ENCODE assay signal across 23 cellular contexts in the genomic region with DNA sequence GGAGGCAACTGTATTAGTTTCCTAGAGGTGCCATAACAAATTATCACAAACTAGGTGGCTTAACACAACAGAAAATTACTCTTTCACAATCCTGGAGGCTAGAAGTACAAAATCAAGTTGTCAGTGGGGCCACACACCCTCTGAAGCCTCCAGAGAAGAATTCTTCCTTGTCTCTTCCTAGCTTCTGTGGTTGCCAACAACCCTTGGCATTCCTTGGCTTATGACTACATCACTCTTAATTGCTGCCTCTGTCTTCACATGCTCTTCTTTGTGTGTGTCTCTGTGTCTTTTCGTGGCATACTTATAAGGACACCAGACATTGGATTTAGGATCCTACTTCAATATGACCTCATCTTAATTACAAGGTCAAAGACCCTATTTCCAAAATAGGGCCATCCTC.
"Had no signal": no experiment of that assay in that cellular context is flagged by ENCODE, and none has a peak within 500 bp of the region (broad histone marks: within the 10 kb centered on the region; RNA-seq: fewer than 3 reads in every experiment).

No MANE protein-coding gene starts in this region.

- H3K4me2 ChIP-seq: PC-9 had no signal

- H2AFZ ChIP-seq: PC-9 had no signal

- FAIRE-seq: astrocyte had no signal

- H3K4me3 ChIP-seq: cardiac muscle cell, PC-9, SK-N-MC had no signal

- ATAC-seq: activated naive CD4-positive, alpha-beta T cell treated with anti-CD3 and anti-CD28 coated beads, Interleukin-2, amount 50 U/mL, for 72 hours; activated naive CD8-positive, alpha-beta T cell treated with anti-CD3 and anti-CD28 coated beads, Interleukin-2, amount 50 U/mL, for 24 hours; activated T-cell treated with anti-CD3 and anti-CD28 coated beads, Interleukin-2, amount 50 U/mL, for 4 hours had no signal

- DNase-seq: activated CD4-positive, alpha-beta memory T cell treated with anti-CD3 and anti-CD28 coated beads for 36 hours; activated CD4-positive, alpha-beta T cell treated with anti-CD3 and anti-CD28 coated beads, Interleukin-2, amount 10 ng/mL, durations not matched to agents 7 days and 5 days; activated CD4-positive, CD25-positive, alpha-beta regulatory T cell; activated CD8-positive, alpha-beta memory T cell treated with anti-CD3 and anti-CD28 coated beads for 24 hours; activated effector memory CD4-positive, alpha-beta T cell treated with anti-CD3 and anti-CD28 coated beads, Interleukin-2, amount 50 U/mL, for 16 hours; activated naive CD4-positive, alpha-beta T cell treated with Interleukin-2 at 50 U/mL for 16 hours; activated naive CD8-positive, alpha-beta T cell treated with anti-CD3 and anti-CD28 coated beads, Interleukin-2, amount 50 U/mL, for 24 hours; activated T-cell treated with anti-CD3 and anti-CD28 coated beads, Interleukin-2, amount 50 U/mL, for 4 hours; amygdala; NCI-H1105 treated with DMSO at 0.1 percent for 48 hours; NCI-H1436 treated with DMSO at 0.1 percent for 48 hours; NCI-H187; NCI-H2081; NCI-H510A treated with DMSO at 0.1 percent for 48 hours; NCI-H69; PC-9; SIG-M5; T-helper 1 cell had no signal

- H3K27me3 ChIP-seq: cardiac muscle cell had no signal

- H3K36me3 ChIP-seq: cardiac muscle cell had no signal

- H3K27ac ChIP-seq: cardiac muscle cell, PC-9, SK-N-MC, VCaP had no signal
